3 cellular contexts compared by ENCODE assay signal in the genomic region with DNA sequence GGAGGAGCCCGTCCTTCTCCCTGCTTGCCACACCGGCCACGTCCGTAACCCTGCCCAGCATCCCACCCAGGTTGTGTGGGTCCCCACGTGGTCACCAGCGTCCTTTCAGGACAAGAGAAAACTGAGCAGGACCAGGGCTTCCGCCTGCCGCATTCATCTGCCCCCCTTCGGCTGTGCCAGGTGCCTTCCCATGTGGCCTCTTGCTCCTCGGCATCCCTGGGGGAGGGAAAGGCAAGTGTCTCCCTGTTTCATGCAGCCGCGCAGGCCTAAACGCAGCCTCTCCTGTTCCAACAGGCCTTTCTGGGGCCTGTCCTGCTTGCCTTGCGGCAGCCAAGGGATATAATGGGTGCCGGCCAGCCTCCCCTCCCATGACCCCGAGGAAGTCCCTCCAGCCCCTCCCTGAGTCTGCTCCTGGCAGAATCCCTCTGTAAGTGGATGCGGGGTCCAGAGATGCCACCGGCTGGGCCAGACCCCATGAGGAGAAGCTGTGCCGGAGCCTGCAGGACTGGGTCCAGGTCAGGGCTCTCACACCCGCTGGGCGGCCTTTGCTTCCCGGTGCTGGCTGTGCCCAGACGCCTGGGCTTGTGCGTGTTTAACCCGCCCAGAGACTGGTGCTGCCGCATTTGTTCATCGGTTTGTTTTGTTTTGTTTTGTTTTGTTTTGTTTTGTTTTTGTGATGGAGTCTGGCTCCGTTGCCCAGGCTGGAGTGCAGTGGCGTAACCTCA.
TF ChIP-seq lines count a peak whose summit lies in the region.

No MANE protein-coding gene starts in this region.

TF ChIP-seq in HepG2, 621 proteins besides CTCF, POLR2A, EP300 and RAD21:
- TF ChIP-seq MIER2 (CRISPR knock-in tag; IDR thresholded peaks at IDR 0.05) (no peak), ZNF121 (CRISPR knock-in tag; IDR thresholded peaks at IDR 0.05) (peak; percentile 60), GFI1 (CRISPR knock-in tag; IDR thresholded peaks at IDR 0.05; ENCODE audit: borderline replicate concordance) (no peak), BORCS8-MEF2B (CRISPR knock-in tag; IDR thresholded peaks at IDR 0.05) (no peak), ZNF687 (CRISPR knock-in tag; IDR thresholded peaks at IDR 0.05) (peak; percentile 43; the same call in 1 of the 2 replicates), RBM22 (optimal IDR thresholded peaks at IDR 0.05; ENCODE audit: low read length) (peak; percentile 14), AKAP8 (CRISPR knock-in tag; IDR thresholded peaks at IDR 0.05) (0 out of 2 replicates have a peak, but pooled peaks have one; percentile 30), ZNF331 (CRISPR knock-in tag; IDR thresholded peaks at IDR 0.05) (no peak)

TF ChIP-seq in H1, 55 proteins besides CTCF, POLR2A, EP300 and RAD21:
- TF ChIP-seq TEAD4 (IDR thresholded peaks at IDR 0.05; ENCODE audit: low read depth, low read length) = no peak
- no peak for TF ChIP-seq CTBP2 (IDR thresholded peaks at IDR 0.05; ENCODE audit: borderline replicate concordance, insufficient read depth, insufficient read length, low read length)
- no peak for TF ChIP-seq TCF12 (IDR thresholded peaks at IDR 0.05; ENCODE audit: low read depth, low read length)
- TF ChIP-seq ASH2L (IDR thresholded peaks at IDR 0.05; ENCODE audit: low read length) = no peak

TF ChIP-seq in GM12891, 5 proteins besides CTCF, POLR2A, EP300 and RAD21:
- TF ChIP-seq SPI1 (IDR thresholded peaks at IDR 0.05; ENCODE audit: low read depth, low read length) (no peak), POU2F2 (IDR thresholded peaks at IDR 0.05; ENCODE audit: low read depth, low read length) (no peak), PAX5 (IDR thresholded peaks at IDR 0.05; ENCODE audit: insufficient read depth, low read length, severe bottlenecking) (no peak), TAF1 (IDR thresholded peaks at IDR 0.05; ENCODE audit: low read depth, low read length) (no peak), POLR2AphosphoS5 (IDR thresholded peaks at IDR 0.05; ENCODE audit: low read depth, low read length) (no peak)
